ENCODE assay signal across 8 cellular contexts in genomic region chr15:23038741-23039150, GRCh38. TPM values are rescaled to one million over a fixed set of nuclear protein-coding genes. Genes with fewer than 3 reads are reported as not detected.
DNase-seq lines count a peak whose midpoint lies in the region; ATAC-seq and TF ChIP-seq lines count a peak whose summit lies in the region.

No MANE protein-coding gene starts in this region.

- peak overlapping the region; percentile 97; the same call in 1 of the 2 replicates for H2AFZ ChIP-seq in PC-3 (ENCODE audit: low read length)

- 3% methylated on average over 13 of the region's 14 CpGs for WGBS in ectodermal cell, 2 experiments

- H3K9me3 Mint-ChIP-seq in CD4-positive, alpha-beta memory T cell = peaks cover 0 to 1% (median 0%) of the 10 kb centered on the region in 8 donors

- no peak overlapping the region for H3K27ac ChIP-seq in CD4-positive, alpha-beta memory T cell (ENCODE audit: low read depth, low read length)
- H3K27ac ChIP-seq in PC-3 (ENCODE audit: low read length) = peak overlapping the region; percentile 57
- H3K27ac ChIP-seq in ectodermal cell (ENCODE audit: insufficient read depth, low read depth, low read length, poor library complexity, severe bottlenecking) = no peak overlapping the region
- peak overlapping the region; percentile 59 for H3K27ac ChIP-seq in muscle layer of colon (ENCODE audit: low read depth, low read length)

- no peaks in the 10 kb centered on the region for H3K9me3 ChIP-seq in CD4-positive, alpha-beta memory T cell (ENCODE audit: control insufficient read depth in 1 of 2, low read length in 2 of 2)
- H3K9me3 ChIP-seq in PC-3 (ENCODE audit: low read length) (no peaks in the 10 kb centered on the region), ectodermal cell (ENCODE audit: control insufficient read depth, low read length) (no peaks in the 10 kb centered on the region), muscle layer of colon (ENCODE audit: low read length) (no peaks in the 10 kb centered on the region)

- peak overlapping the region; percentile 88 to 99 (median 91) for H3K27ac Mint-ChIP-seq in CD4-positive, alpha-beta memory T cell

- 0 out of 2 replicates have a peak, but pooled peaks cover 5% of the 10 kb centered on the region for H4K20me1 ChIP-seq in PC-3 (ENCODE audit: low read length)

- no TSS peak for BruUV-seq in PC-3 (replicated peaks; lab: Mats Ljungman, UMichigan)

- peak overlapping the region; percentile 91 for H3K9ac ChIP-seq in PC-3 (ENCODE audit: low read length)
- no peak overlapping the region for H3K9ac ChIP-seq in muscle layer of colon (ENCODE audit: low read length)

- intact Hi-C loops in CD4-positive, alpha-beta memory T cell (cut with micrococcal nuclease) = loop anchor here (1.0 kb wide), 1 partner anchor 200 kb away; the partner anchor contains the start of gene NIPA2
- intact Hi-C loops in PC-3 (cut with micrococcal nuclease) = loop anchor here (2.0 to 5.0 kb wide), 2 partner anchors 58 to 71 kb away; partner anchors contain the start of gene CYFIP1

- peak overlapping the region in 1 of 2 donors; percentile 65 for H3K4me3 ChIP-seq in CD4-positive, alpha-beta memory T cell (ENCODE audit: low read length in 2 of 2)
- H3K4me3 ChIP-seq in PC-3 (ENCODE audit: low read length) (peak overlapping the region; percentile 81), ectodermal cell (ENCODE audit: insufficient read depth, low read depth, low read length) (peak overlapping the region; percentile 66), muscle layer of colon (ENCODE audit: low read depth in 1 of 2, low read length in 2 of 2) (peak overlapping the region; percentile 35 to 90)

- H3F3A ChIP-seq in PC-3 (ENCODE audit: low read length, unreplicated experiment) = no peaks in the 10 kb centered on the region

- peaks cover 10 to 17% of the 10 kb centered on the region in 2 donors for H3K36me3 Mint-ChIP-seq in CD4-positive, alpha-beta memory T cell

- POLR2A ChIA-PET in CD4-positive, alpha-beta memory T cell (lab: Charles Lee; ENCODE audit: partially characterized antibody) = interaction anchor here (1.0 to 2.3 kb wide), 5 partner anchors 9 to 527 kb away, joined by 3 to 18 read pairs (median 5); partner anchors contain the start of gene NIPA2
- POLR2A ChIA-PET in PC-3 (lab: Charles Lee; ENCODE audit: unreplicated experiment) = interaction anchor here (0.6 kb wide), 1 partner anchor 40 kb away, joined by 5 read pairs; no protein-coding TSS in a partner anchor

- H3K4me1 Mint-ChIP-seq in CD4-positive, alpha-beta memory T cell = peaks cover 14 to 39% (median 22%) of the 10 kb centered on the region in 4 donors

- H3K79me2 ChIP-seq in PC-3 (ENCODE audit: low read length) = peaks cover 21% of the 10 kb centered on the region

- H3K4me2 ChIP-seq in PC-3 (ENCODE audit: low read length) = peak overlapping the region; percentile 86

- ATAC-seq in GM18868 (IDR thresholded peaks at IDR 0.05; ENCODE audit: unreplicated experiment) (peak; percentile 22), HG03108 (IDR thresholded peaks at IDR 0.05; ENCODE audit: unreplicated experiment) (peak; percentile 5), PC-3 (peak; percentile 20)

- no peak for TF ChIP-seq CTCF in PC-3 (conservative IDR thresholded peaks at IDR 0.05; ENCODE audit: low read depth, low read length)

- H3K9me2 ChIP-seq in PC-3 (replicated peaks; ENCODE audit: low read length) = no peaks in the 10 kb centered on the region

- peak overlapping the region; percentile 88 to 100 (median 96) for H3K4me3 Mint-ChIP-seq in CD4-positive, alpha-beta memory T cell

- peaks cover 0 to 1% of the 10 kb centered on the region in 2 donors for H3K27me3 Mint-ChIP-seq in CD4-positive, alpha-beta memory T cell

- H3K4me1 ChIP-seq in CD4-positive, alpha-beta memory T cell (ENCODE audit: insufficient read depth, low read length) = peaks cover 19% of the 10 kb centered on the region
- H3K4me1 ChIP-seq in PC-3 (ENCODE audit: insufficient read depth, low read length) (peaks cover 17% of the 10 kb centered on the region), ectodermal cell (ENCODE audit: control insufficient read depth, insufficient read depth, low read length) (no peaks in the 10 kb centered on the region), muscle layer of colon (ENCODE audit: insufficient read depth, low read length) (peaks cover 10% of the 10 kb centered on the region)

- CTCF ChIA-PET in CD4-positive, alpha-beta memory T cell (lab: Charles Lee; ENCODE audit: partially characterized antibody) = no interaction called here
- CTCF ChIA-PET in PC-3 (lab: Charles Lee) = interaction anchor here (1.0 kb wide), 1 partner anchor 34 kb away, joined by 3 read pairs; no protein-coding TSS in a partner anchor

- H3K36me3 ChIP-seq in CD4-positive, alpha-beta memory T cell (ENCODE audit: insufficient read depth, low read length) = no peaks in the 10 kb centered on the region
- H3K36me3 ChIP-seq in PC-3 (ENCODE audit: low read depth, low read length) = peaks cover 21% of the 10 kb centered on the region
- H3K36me3 ChIP-seq in ectodermal cell (ENCODE audit: control insufficient read depth, insufficient read depth, low read length) = peaks cover 8% of the 10 kb centered on the region
- peaks cover 12% of the 10 kb centered on the region for H3K36me3 ChIP-seq in muscle layer of colon (ENCODE audit: insufficient read depth, low read length)

- H3K27me3 ChIP-seq in CD4-positive, alpha-beta memory T cell (ENCODE audit: insufficient read depth, low read length) = no peaks in the 10 kb centered on the region
- H3K27me3 ChIP-seq in PC-3 (ENCODE audit: low read length) = no peaks in the 10 kb centered on the region
- no peaks in the 10 kb centered on the region for H3K27me3 ChIP-seq in ectodermal cell (ENCODE audit: control insufficient read depth, insufficient read depth, low read length, poor library complexity, severe bottlenecking)
- H3K27me3 ChIP-seq in muscle layer of colon (ENCODE audit: control insufficient read depth in 1 of 2, insufficient read depth in 2 of 2, low read length in 2 of 2) = no peaks in the 10 kb centered on the region

- no peak for DNase-seq in CD4-positive, alpha-beta memory T cell
- DNase-seq in PC-3 (peak; percentile 59), NCI-H2196 (lab: John Stamatoyannopoulos, UW; ENCODE audit: unreplicated experiment) (no peak), midbrain (lab: John Stamatoyannopoulos, UW) (no peak)

RNA-seq across cellular contexts. Expression of gene TUBGCP5, which starts 0.6 kb away (rescaled TPM):
- 10 to 100 TPM; 26.0 to 28.3 TPM for total RNA-seq in CD4-positive, alpha-beta memory T cell
- polyA plus RNA-seq in CD4-positive, alpha-beta memory T cell = 1 to 10 TPM; 5.5 to 9.8 TPM
- 33.4 and 63.0 TPM in 2 replicates for total RNA-seq in PC-3 (2014; rRNA removed)
- 27.2 TPM for polyA plus RNA-seq in ectodermal cell (2013, experiment 1 of 4)
- 29.9 TPM for polyA plus RNA-seq in ectodermal cell (2013, experiment 2 of 4)
- polyA plus RNA-seq in ectodermal cell (2013, experiment 3 of 4) = 23.0 TPM
- polyA plus RNA-seq in ectodermal cell (2013, experiment 4 of 4) = 25.5 TPM

RNA-seq across cellular contexts. Expression of gene CYFIP1, which starts 58.6 kb away (rescaled TPM):
- total RNA-seq in CD4-positive, alpha-beta memory T cell = 10 to 100 TPM; 19.3 to 21.5 TPM
- polyA plus RNA-seq in CD4-positive, alpha-beta memory T cell = 10 to 100 TPM; 10.8 to 13.6 TPM
- total RNA-seq in PC-3 (2014; rRNA removed) = 80.3 and 85.4 TPM in 2 replicates
- polyA plus RNA-seq in ectodermal cell (2013, experiment 1 of 4) = 107 TPM
- polyA plus RNA-seq in ectodermal cell (2013, experiment 2 of 4) = 105 TPM
- polyA plus RNA-seq in ectodermal cell (2013, experiment 3 of 4) = 78.0 TPM
- 85.4 TPM for polyA plus RNA-seq in ectodermal cell (2013, experiment 4 of 4)

Comparison
In these comparisons a context has a peak if more than half of its experiments do, and no peak if none do; other contexts are left out.
1. H3K27ac ChIP-seq: peak in PC-3 (single experiment) and muscle layer of colon (single experiment); none in CD4-positive, alpha-beta memory T cell (single experiment) and ectodermal cell (single experiment).
2. Peak in every context shown above with its lines, with median percentiles within 50 percentile points of each other: ATAC-seq.